ENCODE assay signal across 1 cellular context in the genomic region with DNA sequence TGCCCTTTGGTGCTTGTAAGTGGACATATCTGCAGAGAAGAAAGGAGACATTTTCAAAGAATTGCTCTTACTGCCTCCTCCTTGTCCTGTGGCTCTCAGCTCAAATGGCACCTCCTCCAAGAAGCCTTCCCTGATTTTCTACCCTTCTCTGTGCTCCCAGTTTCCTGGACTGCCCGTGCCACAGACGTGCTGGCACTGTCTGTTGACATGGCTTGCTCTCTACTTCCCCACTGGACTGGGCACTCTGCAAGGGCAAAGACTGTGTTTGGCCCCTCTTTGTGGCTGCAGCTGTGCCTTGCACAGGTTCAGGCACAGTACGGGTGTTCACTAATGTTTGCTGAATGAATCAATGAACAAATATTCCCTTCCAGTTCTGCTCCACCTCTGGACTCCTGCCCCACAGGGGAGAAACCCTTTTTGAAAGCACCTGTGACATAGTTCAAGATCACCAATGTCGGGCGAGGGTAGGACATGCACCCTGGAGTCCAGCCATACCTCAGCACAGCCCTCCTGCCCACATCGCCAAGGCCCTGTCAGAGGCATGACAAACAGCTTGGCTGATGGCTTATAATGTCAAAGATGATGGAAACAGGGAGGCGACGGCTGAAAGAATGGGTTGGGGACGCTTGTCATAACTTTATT.
TF ChIP-seq lines count a peak whose summit lies in the region.

No MANE protein-coding gene starts in this region.

TF ChIP-seq in HepG2, 621 proteins besides CTCF, POLR2A, EP300 and RAD21 (continued from another document and continues in another):
- TF ChIP-seq NFE2L1 (CRISPR knock-in tag; IDR thresholded peaks at IDR 0.05; ENCODE audit: borderline replicate concordance) (no peak), SATB2 (CRISPR knock-in tag; IDR thresholded peaks at IDR 0.05) (no peak), HDAC6 (IDR thresholded peaks at IDR 0.05; ENCODE audit: low read depth, low read length) (no peak), ZNF724P (CRISPR knock-in tag; IDR thresholded peaks at IDR 0.05; ENCODE audit: borderline replicate concordance) (no peak), ZNF619 (CRISPR knock-in tag; IDR thresholded peaks at IDR 0.05) (peak; percentile 89; the same call in 1 of the 2 replicates), DPF2 (CRISPR knock-in tag; IDR thresholded peaks at IDR 0.05; ENCODE audit: borderline replicate concordance, low read depth) (peak; percentile 91), ZMYM2 (CRISPR knock-in tag; IDR thresholded peaks at IDR 0.05) (peak; percentile 96), SP2 (CRISPR knock-in tag; IDR thresholded peaks at IDR 0.05) (no peak), MED8 (CRISPR knock-in tag; IDR thresholded peaks at IDR 0.05; ENCODE audit: insufficient replicate concordance) (no peak), ZSCAN22 (CRISPR knock-in tag; IDR thresholded peaks at IDR 0.05) (no peak), HES4 (CRISPR knock-in tag; IDR thresholded peaks at IDR 0.05; ENCODE audit: borderline replicate concordance) (peak; percentile 52; the same call in 1 of the 2 replicates), HOXA9 (CRISPR knock-in tag; IDR thresholded peaks at IDR 0.05; ENCODE audit: borderline replicate concordance) (no peak)
- TF ChIP-seq, protein P1, sequence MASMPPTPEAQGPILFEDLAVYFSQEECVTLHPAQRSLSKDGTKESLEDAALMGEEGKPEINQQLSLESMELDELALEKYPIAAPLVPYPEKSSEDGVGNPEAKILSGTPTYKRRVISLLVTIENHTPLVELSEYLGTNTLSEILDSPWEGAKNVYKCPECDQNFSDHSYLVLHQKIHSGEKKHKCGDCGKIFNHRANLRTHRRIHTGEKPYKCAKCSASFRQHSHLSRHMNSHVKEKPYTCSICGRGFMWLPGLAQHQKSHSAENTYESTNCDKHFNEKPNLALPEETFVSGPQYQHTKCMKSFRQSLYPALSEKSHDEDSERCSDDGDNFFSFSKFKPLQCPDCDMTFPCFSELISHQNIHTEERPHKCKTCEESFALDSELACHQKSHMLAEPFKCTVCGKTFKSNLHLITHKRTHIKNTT (CRISPR knock-in tag; IDR thresholded peaks at IDR 0.05), result no peak
- TF ChIP-seq, protein P2, sequence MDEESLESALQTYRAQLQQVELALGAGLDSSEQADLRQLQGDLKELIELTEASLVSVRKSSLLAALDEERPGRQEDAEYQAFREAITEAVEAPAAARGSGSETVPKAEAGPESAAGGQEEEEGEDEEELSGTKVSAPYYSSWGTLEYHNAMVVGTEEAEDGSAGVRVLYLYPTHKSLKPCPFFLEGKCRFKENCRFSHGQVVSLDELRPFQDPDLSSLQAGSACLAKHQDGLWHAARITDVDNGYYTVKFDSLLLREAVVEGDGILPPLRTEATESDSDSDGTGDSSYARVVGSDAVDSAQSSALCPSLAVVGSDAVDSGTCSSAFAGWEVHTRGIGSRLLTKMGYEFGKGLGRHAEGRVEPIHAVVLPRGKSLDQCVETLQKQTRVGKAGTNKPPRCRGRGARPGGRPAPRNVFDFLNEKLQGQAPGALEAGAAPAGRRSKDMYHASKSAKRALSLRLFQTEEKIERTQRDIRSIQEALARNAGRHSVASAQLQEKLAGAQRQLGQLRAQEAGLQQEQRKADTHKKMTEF (CRISPR knock-in tag; IDR thresholded peaks at IDR 0.05), result no peak
- TF ChIP-seq, protein P3, sequence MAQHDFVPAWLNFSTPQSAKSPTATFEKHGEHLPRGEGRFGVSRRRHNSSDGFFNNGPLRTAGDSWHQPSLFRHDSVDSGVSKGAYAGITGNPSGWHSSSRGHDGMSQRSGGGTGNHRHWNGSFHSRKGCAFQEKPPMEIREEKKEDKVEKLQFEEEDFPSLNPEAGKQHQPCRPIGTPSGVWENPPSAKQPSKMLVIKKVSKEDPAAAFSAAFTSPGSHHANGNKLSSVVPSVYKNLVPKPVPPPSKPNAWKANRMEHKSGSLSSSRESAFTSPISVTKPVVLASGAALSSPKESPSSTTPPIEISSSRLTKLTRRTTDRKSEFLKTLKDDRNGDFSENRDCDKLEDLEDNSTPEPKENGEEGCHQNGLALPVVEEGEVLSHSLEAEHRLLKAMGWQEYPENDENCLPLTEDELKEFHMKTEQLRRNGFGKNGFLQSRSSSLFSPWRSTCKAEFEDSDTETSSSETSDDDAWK (CRISPR knock-in tag; IDR thresholded peaks at IDR 0.05), result no peak
- TF ChIP-seq, protein P4, sequence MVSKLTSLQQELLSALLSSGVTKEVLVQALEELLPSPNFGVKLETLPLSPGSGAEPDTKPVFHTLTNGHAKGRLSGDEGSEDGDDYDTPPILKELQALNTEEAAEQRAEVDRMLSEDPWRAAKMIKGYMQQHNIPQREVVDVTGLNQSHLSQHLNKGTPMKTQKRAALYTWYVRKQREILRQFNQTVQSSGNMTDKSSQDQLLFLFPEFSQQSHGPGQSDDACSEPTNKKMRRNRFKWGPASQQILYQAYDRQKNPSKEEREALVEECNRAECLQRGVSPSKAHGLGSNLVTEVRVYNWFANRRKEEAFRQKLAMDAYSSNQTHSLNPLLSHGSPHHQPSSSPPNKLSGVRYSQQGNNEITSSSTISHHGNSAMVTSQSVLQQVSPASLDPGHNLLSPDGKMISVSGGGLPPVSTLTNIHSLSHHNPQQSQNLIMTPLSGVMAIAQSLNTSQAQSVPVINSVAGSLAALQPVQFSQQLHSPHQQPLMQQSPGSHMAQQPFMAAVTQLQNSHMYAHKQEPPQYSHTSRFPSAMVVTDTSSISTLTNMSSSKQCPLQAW (CRISPR knock-in tag; IDR thresholded peaks at IDR 0.05), result no peak
- TF ChIP-seq, protein P5, sequence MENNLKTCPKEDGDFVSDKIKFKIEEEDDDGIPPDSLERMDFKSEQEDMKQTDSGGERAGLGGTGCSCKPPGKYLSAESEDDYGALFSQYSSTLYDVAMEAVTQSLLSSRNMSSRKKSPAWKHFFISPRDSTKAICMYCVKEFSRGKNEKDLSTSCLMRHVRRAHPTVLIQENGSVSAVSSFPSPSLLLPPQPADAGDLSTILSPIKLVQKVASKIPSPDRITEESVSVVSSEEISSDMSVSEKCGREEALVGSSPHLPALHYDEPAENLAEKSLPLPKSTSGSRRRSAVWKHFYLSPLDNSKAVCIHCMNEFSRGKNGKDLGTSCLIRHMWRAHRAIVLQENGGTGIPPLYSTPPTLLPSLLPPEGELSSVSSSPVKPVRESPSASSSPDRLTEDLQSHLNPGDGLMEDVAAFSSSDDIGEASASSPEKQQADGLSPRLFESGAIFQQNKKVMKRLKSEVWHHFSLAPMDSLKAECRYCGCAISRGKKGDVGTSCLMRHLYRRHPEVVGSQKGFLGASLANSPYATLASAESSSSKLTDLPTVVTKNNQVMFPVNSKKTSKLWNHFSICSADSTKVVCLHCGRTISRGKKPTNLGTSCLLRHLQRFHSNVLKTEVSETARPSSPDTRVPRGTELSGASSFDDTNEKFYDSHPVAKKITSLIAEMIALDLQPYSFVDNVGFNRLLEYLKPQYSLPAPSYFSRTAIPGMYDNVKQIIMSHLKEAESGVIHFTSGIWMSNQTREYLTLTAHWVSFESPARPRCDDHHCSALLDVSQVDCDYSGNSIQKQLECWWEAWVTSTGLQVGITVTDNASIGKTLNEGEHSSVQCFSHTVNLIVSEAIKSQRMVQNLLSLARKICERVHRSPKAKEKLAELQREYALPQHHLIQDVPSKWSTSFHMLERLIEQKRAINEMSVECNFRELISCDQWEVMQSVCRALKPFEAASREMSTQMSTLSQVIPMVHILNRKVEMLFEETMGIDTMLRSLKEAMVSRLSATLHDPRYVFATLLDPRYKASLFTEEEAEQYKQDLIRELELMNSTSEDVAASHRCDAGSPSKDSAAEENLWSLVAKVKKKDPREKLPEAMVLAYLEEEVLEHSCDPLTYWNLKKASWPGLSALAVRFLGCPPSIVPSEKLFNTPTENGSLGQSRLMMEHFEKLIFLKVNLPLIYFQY (CRISPR knock-in tag; IDR thresholded peaks at IDR 0.05; ENCODE audit: borderline replicate concordance), result no peak
- TF ChIP-seq, protein P6, sequence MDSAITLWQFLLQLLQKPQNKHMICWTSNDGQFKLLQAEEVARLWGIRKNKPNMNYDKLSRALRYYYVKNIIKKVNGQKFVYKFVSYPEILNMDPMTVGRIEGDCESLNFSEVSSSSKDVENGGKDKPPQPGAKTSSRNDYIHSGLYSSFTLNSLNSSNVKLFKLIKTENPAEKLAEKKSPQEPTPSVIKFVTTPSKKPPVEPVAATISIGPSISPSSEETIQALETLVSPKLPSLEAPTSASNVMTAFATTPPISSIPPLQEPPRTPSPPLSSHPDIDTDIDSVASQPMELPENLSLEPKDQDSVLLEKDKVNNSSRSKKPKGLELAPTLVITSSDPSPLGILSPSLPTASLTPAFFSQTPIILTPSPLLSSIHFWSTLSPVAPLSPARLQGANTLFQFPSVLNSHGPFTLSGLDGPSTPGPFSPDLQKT (CRISPR knock-in tag; IDR thresholded peaks at IDR 0.05; ENCODE audit: borderline replicate concordance), result no peak
- TF ChIP-seq, protein P7, sequence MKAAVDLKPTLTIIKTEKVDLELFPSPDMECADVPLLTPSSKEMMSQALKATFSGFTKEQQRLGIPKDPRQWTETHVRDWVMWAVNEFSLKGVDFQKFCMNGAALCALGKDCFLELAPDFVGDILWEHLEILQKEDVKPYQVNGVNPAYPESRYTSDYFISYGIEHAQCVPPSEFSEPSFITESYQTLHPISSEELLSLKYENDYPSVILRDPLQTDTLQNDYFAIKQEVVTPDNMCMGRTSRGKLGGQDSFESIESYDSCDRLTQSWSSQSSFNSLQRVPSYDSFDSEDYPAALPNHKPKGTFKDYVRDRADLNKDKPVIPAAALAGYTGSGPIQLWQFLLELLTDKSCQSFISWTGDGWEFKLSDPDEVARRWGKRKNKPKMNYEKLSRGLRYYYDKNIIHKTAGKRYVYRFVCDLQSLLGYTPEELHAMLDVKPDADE (CRISPR knock-in tag; IDR thresholded peaks at IDR 0.05), result no peak
- TF ChIP-seq, protein P8, sequence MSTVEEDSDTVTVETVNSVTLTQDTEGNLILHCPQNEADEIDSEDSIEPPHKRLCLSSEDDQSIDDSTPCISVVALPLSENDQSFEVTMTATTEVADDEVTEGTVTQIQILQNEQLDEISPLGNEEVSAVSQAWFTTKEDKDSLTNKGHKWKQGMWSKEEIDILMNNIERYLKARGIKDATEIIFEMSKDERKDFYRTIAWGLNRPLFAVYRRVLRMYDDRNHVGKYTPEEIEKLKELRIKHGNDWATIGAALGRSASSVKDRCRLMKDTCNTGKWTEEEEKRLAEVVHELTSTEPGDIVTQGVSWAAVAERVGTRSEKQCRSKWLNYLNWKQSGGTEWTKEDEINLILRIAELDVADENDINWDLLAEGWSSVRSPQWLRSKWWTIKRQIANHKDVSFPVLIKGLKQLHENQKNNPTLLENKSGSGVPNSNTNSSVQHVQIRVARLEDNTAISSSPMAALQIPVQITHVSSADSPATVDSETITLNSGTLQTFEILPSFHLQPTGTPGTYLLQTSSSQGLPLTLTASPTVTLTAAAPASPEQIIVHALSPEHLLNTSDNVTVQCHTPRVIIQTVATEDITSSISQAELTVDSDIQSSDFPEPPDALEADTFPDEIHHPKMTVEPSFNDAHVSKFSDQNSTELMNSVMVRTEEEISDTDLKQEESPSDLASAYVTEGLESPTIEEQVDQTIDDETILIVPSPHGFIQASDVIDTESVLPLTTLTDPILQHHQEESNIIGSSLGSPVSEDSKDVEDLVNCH (CRISPR knock-in tag; IDR thresholded peaks at IDR 0.05), result no peak
- TF ChIP-seq, protein P9, sequence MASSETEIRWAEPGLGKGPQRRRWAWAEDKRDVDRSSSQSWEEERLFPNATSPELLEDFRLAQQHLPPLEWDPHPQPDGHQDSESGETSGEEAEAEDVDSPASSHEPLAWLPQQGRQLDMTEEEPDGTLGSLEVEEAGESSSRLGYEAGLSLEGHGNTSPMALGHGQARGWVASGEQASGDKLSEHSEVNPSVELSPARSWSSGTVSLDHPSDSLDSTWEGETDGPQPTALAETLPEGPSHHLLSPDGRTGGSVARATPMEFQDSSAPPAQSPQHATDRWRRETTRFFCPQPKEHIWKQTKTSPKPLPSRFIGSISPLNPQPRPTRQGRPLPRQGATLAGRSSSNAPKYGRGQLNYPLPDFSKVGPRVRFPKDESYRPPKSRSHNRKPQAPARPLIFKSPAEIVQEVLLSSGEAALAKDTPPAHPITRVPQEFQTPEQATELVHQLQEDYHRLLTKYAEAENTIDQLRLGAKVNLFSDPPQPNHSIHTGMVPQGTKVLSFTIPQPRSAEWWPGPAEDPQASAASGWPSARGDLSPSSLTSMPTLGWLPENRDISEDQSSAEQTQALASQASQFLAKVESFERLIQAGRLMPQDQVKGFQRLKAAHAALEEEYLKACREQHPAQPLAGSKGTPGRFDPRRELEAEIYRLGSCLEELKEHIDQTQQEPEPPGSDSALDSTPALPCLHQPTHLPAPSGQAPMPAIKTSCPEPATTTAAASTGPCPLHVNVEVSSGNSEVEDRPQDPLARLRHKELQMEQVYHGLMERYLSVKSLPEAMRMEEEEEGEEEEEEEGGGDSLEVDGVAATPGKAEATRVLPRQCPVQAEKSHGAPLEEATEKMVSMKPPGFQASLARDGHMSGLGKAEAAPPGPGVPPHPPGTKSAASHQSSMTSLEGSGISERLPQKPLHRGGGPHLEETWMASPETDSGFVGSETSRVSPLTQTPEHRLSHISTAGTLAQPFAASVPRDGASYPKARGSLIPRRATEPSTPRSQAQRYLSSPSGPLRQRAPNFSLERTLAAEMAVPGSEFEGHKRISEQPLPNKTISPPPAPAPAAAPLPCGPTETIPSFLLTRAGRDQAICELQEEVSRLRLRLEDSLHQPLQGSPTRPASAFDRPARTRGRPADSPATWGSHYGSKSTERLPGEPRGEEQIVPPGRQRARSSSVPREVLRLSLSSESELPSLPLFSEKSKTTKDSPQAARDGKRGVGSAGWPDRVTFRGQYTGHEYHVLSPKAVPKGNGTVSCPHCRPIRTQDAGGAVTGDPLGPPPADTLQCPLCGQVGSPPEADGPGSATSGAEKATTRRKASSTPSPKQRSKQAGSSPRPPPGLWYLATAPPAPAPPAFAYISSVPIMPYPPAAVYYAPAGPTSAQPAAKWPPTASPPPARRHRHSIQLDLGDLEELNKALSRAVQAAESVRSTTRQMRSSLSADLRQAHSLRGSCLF (CRISPR knock-in tag; IDR thresholded peaks at IDR 0.05; ENCODE audit: borderline replicate concordance), result no peak
